Comparison of ENCODE assay signal across 1 cellular context in genomic region chr17:3691539-3692166, GRCh38.
TF ChIP-seq lines count a peak whose summit lies in the region.

No MANE protein-coding gene starts in this region.

TF ChIP-seq in GM23338, 12 proteins besides CTCF, POLR2A, EP300 and RAD21:
- TF ChIP-seq STAT1 (IDR thresholded peaks at IDR 0.05; ENCODE audit: unreplicated experiment): no peak
- TF ChIP-seq CREB1 (CRISPR knock-in tag; IDR thresholded peaks at IDR 0.05; ENCODE audit: low read depth): no peak
- TF ChIP-seq, protein P1, sequence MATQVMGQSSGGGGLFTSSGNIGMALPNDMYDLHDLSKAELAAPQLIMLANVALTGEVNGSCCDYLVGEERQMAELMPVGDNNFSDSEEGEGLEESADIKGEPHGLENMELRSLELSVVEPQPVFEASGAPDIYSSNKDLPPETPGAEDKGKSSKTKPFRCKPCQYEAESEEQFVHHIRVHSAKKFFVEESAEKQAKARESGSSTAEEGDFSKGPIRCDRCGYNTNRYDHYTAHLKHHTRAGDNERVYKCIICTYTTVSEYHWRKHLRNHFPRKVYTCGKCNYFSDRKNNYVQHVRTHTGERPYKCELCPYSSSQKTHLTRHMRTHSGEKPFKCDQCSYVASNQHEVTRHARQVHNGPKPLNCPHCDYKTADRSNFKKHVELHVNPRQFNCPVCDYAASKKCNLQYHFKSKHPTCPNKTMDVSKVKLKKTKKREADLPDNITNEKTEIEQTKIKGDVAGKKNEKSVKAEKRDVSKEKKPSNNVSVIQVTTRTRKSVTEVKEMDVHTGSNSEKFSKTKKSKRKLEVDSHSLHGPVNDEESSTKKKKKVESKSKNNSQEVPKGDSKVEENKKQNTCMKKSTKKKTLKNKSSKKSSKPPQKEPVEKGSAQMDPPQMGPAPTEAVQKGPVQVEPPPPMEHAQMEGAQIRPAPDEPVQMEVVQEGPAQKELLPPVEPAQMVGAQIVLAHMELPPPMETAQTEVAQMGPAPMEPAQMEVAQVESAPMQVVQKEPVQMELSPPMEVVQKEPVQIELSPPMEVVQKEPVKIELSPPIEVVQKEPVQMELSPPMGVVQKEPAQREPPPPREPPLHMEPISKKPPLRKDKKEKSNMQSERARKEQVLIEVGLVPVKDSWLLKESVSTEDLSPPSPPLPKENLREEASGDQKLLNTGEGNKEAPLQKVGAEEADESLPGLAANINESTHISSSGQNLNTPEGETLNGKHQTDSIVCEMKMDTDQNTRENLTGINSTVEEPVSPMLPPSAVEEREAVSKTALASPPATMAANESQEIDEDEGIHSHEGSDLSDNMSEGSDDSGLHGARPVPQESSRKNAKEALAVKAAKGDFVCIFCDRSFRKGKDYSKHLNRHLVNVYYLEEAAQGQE (IDR thresholded peaks at IDR 0.05; ENCODE audit: unreplicated experiment): no peak
- no peak for TF ChIP-seq EZH2 (IDR thresholded peaks at IDR 0.05; ENCODE audit: low read depth, unreplicated experiment)
- TF ChIP-seq ZNF331 (CRISPR knock-in tag; IDR thresholded peaks at IDR 0.05; ENCODE audit: low read depth): no peak
- TF ChIP-seq, protein P2, sequence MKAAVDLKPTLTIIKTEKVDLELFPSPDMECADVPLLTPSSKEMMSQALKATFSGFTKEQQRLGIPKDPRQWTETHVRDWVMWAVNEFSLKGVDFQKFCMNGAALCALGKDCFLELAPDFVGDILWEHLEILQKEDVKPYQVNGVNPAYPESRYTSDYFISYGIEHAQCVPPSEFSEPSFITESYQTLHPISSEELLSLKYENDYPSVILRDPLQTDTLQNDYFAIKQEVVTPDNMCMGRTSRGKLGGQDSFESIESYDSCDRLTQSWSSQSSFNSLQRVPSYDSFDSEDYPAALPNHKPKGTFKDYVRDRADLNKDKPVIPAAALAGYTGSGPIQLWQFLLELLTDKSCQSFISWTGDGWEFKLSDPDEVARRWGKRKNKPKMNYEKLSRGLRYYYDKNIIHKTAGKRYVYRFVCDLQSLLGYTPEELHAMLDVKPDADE (IDR thresholded peaks at IDR 0.05): no peak
- TF ChIP-seq POLR2AphosphoS5 (IDR thresholded peaks at IDR 0.05; ENCODE audit: low read depth): no peak
- no peak for TF ChIP-seq EZH2phosphoT487 (IDR thresholded peaks at IDR 0.05; ENCODE audit: unreplicated experiment)
- no peak for TF ChIP-seq NANOG (IDR thresholded peaks at IDR 0.05; ENCODE audit: borderline replicate concordance)
TF ChIP-seq in GM23338: peak in this region for 0.
